In the genomic region with DNA sequence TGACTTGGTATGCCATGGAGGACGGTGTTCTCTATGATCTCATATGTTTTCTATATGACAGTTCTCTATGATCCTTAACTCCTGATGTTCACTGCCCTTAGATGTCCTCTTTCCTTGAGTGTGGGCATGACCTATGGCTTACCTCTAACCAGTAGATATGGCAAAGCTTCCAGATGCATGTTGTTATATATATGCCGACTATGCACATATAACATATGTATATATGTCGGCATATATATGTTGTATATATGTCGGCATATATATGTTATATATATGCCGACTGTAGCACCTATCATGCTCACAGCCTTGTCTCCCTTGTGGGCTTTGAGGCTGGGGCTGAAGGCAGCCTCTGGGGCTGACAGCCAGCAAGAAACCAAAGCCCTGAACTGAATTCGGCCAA, we compare ENCODE assay signal across 34 cellular contexts.
"Had no signal": no experiment of that assay in that cellular context is flagged by ENCODE, and none has a peak within 500 bp of the region (broad histone marks: within the 10 kb centered on the region; RNA-seq: fewer than 3 reads in every experiment).

No MANE protein-coding gene starts in this region.

- DNase-seq: activated CD4-positive, alpha-beta memory T cell treated with anti-CD3 and anti-CD28 coated beads for 36 hours; activated CD4-positive, alpha-beta T cell treated with anti-CD3 and anti-CD28 coated beads for 4 hours; activated CD4-positive, alpha-beta T cell treated with anti-CD3 and anti-CD28 coated beads, Interleukin-2, amount 10 ng/mL, durations not matched to agents 24 days and 14 days; activated CD4-positive, alpha-beta T cell treated with anti-CD3 and anti-CD28 coated beads, Interleukin-2, amount 50 U/mL, for 1 hour; activated CD4-positive, alpha-beta T cell treated with anti-CD3 and anti-CD28 coated beads, Interleukin-2, amount 50 U/mL, for 4 hours; activated CD4-positive, CD25-positive, alpha-beta regulatory T cell treated with anti-CD3 and anti-CD28 coated beads, Interleukin-2, amount 50 U/mL, for 72 hours; activated CD8-positive, alpha-beta memory T cell treated with anti-CD3 and anti-CD28 coated beads, Interleukin-2, amount 50 U/mL, for 4 hours; activated CD8-positive, alpha-beta T cell treated with anti-CD3 and anti-CD28 coated beads for 36 hours; activated effector memory CD4-positive, alpha-beta T cell treated with anti-CD3 and anti-CD28 coated beads, Interleukin-2, amount 50 U/mL, for 16 hours; activated gamma-delta T cell treated with Interleukin-2 at 50 U/mL for 16 hours; activated naive CD4-positive, alpha-beta T cell; activated naive CD4-positive, alpha-beta T cell treated with anti-CD3 and anti-CD28 coated beads for 36 hours; activated naive CD4-positive, alpha-beta T cell treated with anti-CD3 and anti-CD28 coated beads, Interleukin-2, amount 50 U/mL, for 16 hours; activated naive CD8-positive, alpha-beta T cell treated with anti-CD3 and anti-CD28 coated beads for 36 hours; activated T-cell treated with anti-CD3 and anti-CD28 coated beads for 4 hours; activated T-cell treated with anti-CD3 and anti-CD28 coated beads, Interleukin-2, amount 50 U/mL, for 1 hour; activated T-cell treated with anti-CD3 and anti-CD28 coated beads, Interleukin-2, amount 50 U/mL, for 4 hours; activated T-cell treated with anti-CD3 and anti-CD28 coated beads, Interleukin-2, amount 50 U/mL, for 72 hours; adrenal gland; amniotic stem cell; aorta; body of pancreas; brain microvascular endothelial cell; central memory CD4-positive, alpha-beta T cell; T-helper 2 cell; T-helper 9 cell had no signal

- H3K4me3 ChIP-seq: adrenal gland, body of pancreas, breast epithelium, coronary artery had no signal

- FAIRE-seq: astrocyte, colon, TTC549 had no signal

- H3K27me3 ChIP-seq: adrenal gland, body of pancreas, brain microvascular endothelial cell, breast epithelium had no signal

- H3K36me3 ChIP-seq: adrenal gland, brain microvascular endothelial cell, breast epithelium had no signal

- ATAC-seq: activated CD8-positive, alpha-beta T cell treated with anti-CD3 and anti-CD28 coated beads for 36 hours; activated naive CD4-positive, alpha-beta T cell treated with anti-CD3 and anti-CD28 coated beads, Interleukin-2, amount 50 U/mL, for 72 hours; activated T-cell treated with anti-CD3 and anti-CD28 coated beads, Interleukin-2, amount 50 U/mL, for 4 hours; activated T-cell treated with anti-CD3 and anti-CD28 coated beads, Interleukin-2, amount 50 U/mL, for 72 hours; activated T-helper 17 cell treated with anti-CD3 and anti-CD28 coated beads, Interleukin-2, amount 50 U/mL, for 72 hours; body of pancreas; WTC11 had no signal

- H3K27ac ChIP-seq: adrenal gland, body of pancreas, brain microvascular endothelial cell, breast epithelium, coronary artery had no signal

- H3K4me1 ChIP-seq: adrenal gland, body of pancreas, breast epithelium had no signal

- H3K9me3 ChIP-seq: adrenal gland, body of pancreas, breast epithelium had no signal
